Comparison of ENCODE assay signal across 12 cellular contexts in genomic region chr20:3677733-3678132, GRCh38. TPM values are rescaled to one million over a fixed set of nuclear protein-coding genes. Genes with fewer than 3 reads are reported as not detected.
DNase-seq lines count a peak whose midpoint lies in the region; ATAC-seq and TF ChIP-seq lines count a peak whose summit lies in the region.
"Had no signal": no experiment of that assay in that cellular context is flagged by ENCODE, and none has a peak within 500 bp of the region (broad histone marks: within the 10 kb centered on the region; RNA-seq: fewer than 3 reads in every experiment).

No MANE protein-coding gene starts in this region.

- H3K36me3 ChIP-seq in psoas muscle (ENCODE audit: insufficient read depth in 1 of 2, low read depth in 1 of 2), result no peaks in the 10 kb centered on the region

- H3K36me3 Mint-ChIP-seq in chondrocyte (ENCODE audit: low read depth), result peaks cover 3% of the 10 kb centered on the region

- 45 to 53% (median 45%) methylated on average over 7 to 8 of the region's 8 CpGs for WGBS in psoas muscle, 3 donors

- no peak overlapping the region for H3K4me3 Mint-ChIP-seq in chondrocyte (ENCODE audit: unreplicated experiment)
- H3K4me3 Mint-ChIP-seq: nephron progenitor cell had no signal

- no peaks in the 10 kb centered on the region for H3K4me1 ChIP-seq in psoas muscle

- H3K27me3 ChIP-seq in psoas muscle (ENCODE audit: insufficient read depth in 3 of 3, low read length in 2 of 3), result peaks cover 0 to 45% (median 4%) of the 10 kb centered on the region in 3 donors

- H3K9me3 ChIP-seq in psoas muscle, result no peaks in the 10 kb centered on the region

- H3K4me1 Mint-ChIP-seq in chondrocyte (ENCODE audit: low read depth), result peaks cover 38% of the 10 kb centered on the region

- no peak for ATAC-seq in left ventricle myocardium superior
- no peak for ATAC-seq in psoas muscle

- peak overlapping the region; percentile 74 for H3K27ac Mint-ChIP-seq in chondrocyte (ENCODE audit: unreplicated experiment)
- H3K27ac Mint-ChIP-seq: activated T-helper 2 cell treated with anti-CD3 and anti-CD28 coated beads, Interferon-gamma antibody, Interleukin-2, Interleukin-4, amounts not matched to agents 10 μg/mL and 5 μg/mL and 100 μg/mL, durations not matched to agents 14 hours and 24 hours and 36 hours; nephron progenitor cell had no signal

- H3K27ac ChIP-seq in psoas muscle, result no peak overlapping the region

- intact Hi-C loops in left ventricle myocardium superior (cut with micrococcal nuclease), result no loop called here
- intact Hi-C loops in psoas muscle (cut with DNase I), result loop anchor here (1.0 to 10.0 kb wide), 5 partner anchors 33 to 407 kb away; no protein-coding TSS in a partner anchor

- TF ChIP-seq CTCF in chondrocyte (IDR thresholded peaks at IDR 0.05) (no peak), psoas muscle (IDR thresholded peaks at IDR 0.05) (no peak)

- DNase-seq in EL, result peak; percentile 73
- DNase-seq in chondrocyte (ENCODE audit: low spot score), result no peak
- DNase-seq in left ventricle myocardium superior, result peak; percentile 70
- DNase-seq in psoas muscle, result peak; percentile 65 to 74
- DNase-seq in HT-29 (ENCODE audit: low spot score), result no peak
- DNase-seq in activated naive CD4-positive, alpha-beta T cell treated with anti-CD3 and anti-CD28 coated beads, Interleukin-2, amount 50 U/mL, for 16 hours, result no peak
- no peak for DNase-seq in D341Med (ENCODE audit: low spot score)
- DNase-seq in NCI-H146 treated with DMSO at 0.1 percent for 48 hours (lab: John Stamatoyannopoulos, UW; ENCODE audit: unreplicated experiment), result no peak
- DNase-seq: activated CD4-positive, alpha-beta T cell treated with anti-CD3 and anti-CD28 coated beads for 4 hours; nephron progenitor cell had no signal

- H3K4me3 ChIP-seq in psoas muscle, result no peak overlapping the region

- no peaks in the 10 kb centered on the region for H3K9me3 Mint-ChIP-seq in chondrocyte (ENCODE audit: low read depth)
- H3K9me3 Mint-ChIP-seq: activated T-helper 2 cell treated with anti-CD3 and anti-CD28 coated beads, Interferon-gamma antibody, Interleukin-2, Interleukin-4, amounts not matched to agents 10 μg/mL and 5 μg/mL and 100 μg/mL, durations not matched to agents 14 hours and 24 hours and 36 hours; nephron progenitor cell had no signal

- H3K27me3 Mint-ChIP-seq in chondrocyte (ENCODE audit: low read depth), result peaks cover 19% of the 10 kb centered on the region

RNA-seq across cellular contexts. Expression of gene ADAM33, which starts 4.1 kb away (rescaled TPM):
- total RNA-seq in chondrocyte, result 4.1 to 13.1 TPM (median 12.2 TPM) in 3 replicates
- 12.2 TPM for total RNA-seq in left ventricle myocardium superior
- 1 to 10 TPM; 2.4 to 8.9 (median 3.1) TPM for total RNA-seq in psoas muscle
- polyA plus RNA-seq in psoas muscle, result 1 to 10 TPM; 4.3 to 6.6 (median 4.6) TPM
- total RNA-seq in HT-29 (2014; rRNA removed; shearing (Covaris generic)), result not detected in 2 replicates
- total RNA-seq: activated T-helper 2 cell treated with anti-CD3 and anti-CD28 coated beads, Interferon-gamma antibody, Interleukin-2, Interleukin-4, amounts not matched to agents 10 μg/mL and 5 μg/mL and 100 μg/mL, durations not matched to agents 14 hours and 24 hours and 36 hours had no signal

RNA-seq across cellular contexts. Expression of gene GFRA4, which starts 14.5 kb away (rescaled TPM):
- not detected in 3 replicates for total RNA-seq in chondrocyte
- not detected for total RNA-seq in left ventricle myocardium superior
- total RNA-seq in psoas muscle, result not detected
- polyA plus RNA-seq in psoas muscle, result not detected
- total RNA-seq in HT-29 (2014; rRNA removed; shearing (Covaris generic)), result not detected in 2 replicates
- total RNA-seq: activated T-helper 2 cell treated with anti-CD3 and anti-CD28 coated beads, Interferon-gamma antibody, Interleukin-2, Interleukin-4, amounts not matched to agents 10 μg/mL and 5 μg/mL and 100 μg/mL, durations not matched to agents 14 hours and 24 hours and 36 hours; endothelial cell of umbilical vein had no signal
- polyA plus RNA-seq: endothelial cell of umbilical vein had no signal

RNA-seq across cellular contexts. Expression of gene SIGLEC1, which starts 34.7 kb away (rescaled TPM):
- total RNA-seq in chondrocyte (0.08 TPM in 1 of 3 replicates, not detected in the others), left ventricle myocardium superior (7.1 TPM), psoas muscle (1 to 10 TPM; 2.3 to 6.2 (median 3.5) TPM)
- 1 to 10 TPM in 2 of 3 donors, under 1 TPM in 1; 0.98 to 2.6 (median 1.3) TPM for polyA plus RNA-seq in psoas muscle
- total RNA-seq in HT-29 (2014; rRNA removed; shearing (Covaris generic)), result not detected in 2 replicates
- total RNA-seq: activated T-helper 2 cell treated with anti-CD3 and anti-CD28 coated beads, Interferon-gamma antibody, Interleukin-2, Interleukin-4, amounts not matched to agents 10 μg/mL and 5 μg/mL and 100 μg/mL, durations not matched to agents 14 hours and 24 hours and 36 hours; endothelial cell of umbilical vein had no signal
- polyA plus RNA-seq: endothelial cell of umbilical vein had no signal

RNA-seq across cellular contexts. Expression of gene HSPA12B, which starts 54.8 kb away (rescaled TPM):
- total RNA-seq in chondrocyte (0.10 to 0.26 TPM in 2 of 3 replicates, not detected in the other), left ventricle myocardium superior (16.2 TPM), psoas muscle (1 to 10 TPM; 5.7 to 9.7 (median 8.2) TPM)
- 1 to 10 TPM; 4.0 to 7.6 (median 7.5) TPM for polyA plus RNA-seq in psoas muscle
- total RNA-seq in HT-29 (2014; rRNA removed; shearing (Covaris generic)), result not detected in 2 replicates

Comparison
In these comparisons a context has a peak if more than half of its experiments do, and no peak if none do; other contexts are left out.
1. DNase-seq: peak in EL (single experiment), left ventricle myocardium superior (single experiment) and psoas muscle (2 of 2); none in chondrocyte (single experiment), HT-29 (single experiment), activated naive CD4-positive, alpha-beta T cell treated with anti-CD3 and anti-CD28 coated beads, Interleukin-2, amount 50 U/mL, for 16 hours (single experiment), D341Med (single experiment) and NCI-H146 treated with DMSO at 0.1 percent for 48 hours (single experiment).